9 cellular contexts compared by ENCODE assay signal in genomic region chr7:106895246-106895864, GRCh38. TPM values are rescaled to one million over a fixed set of nuclear protein-coding genes. Genes with fewer than 3 reads are reported as not detected.
DNase-seq lines count a peak whose midpoint lies in the region; ATAC-seq and TF ChIP-seq lines count a peak whose summit lies in the region.
"Had no signal": no experiment of that assay in that cellular context is flagged by ENCODE, and none has a peak within 500 bp of the region (broad histone marks: within the 10 kb centered on the region; RNA-seq: fewer than 3 reads in every experiment).

No MANE protein-coding gene starts in this region.

- no peak overlapping the region for H3K4me3 Mint-ChIP-seq in GM23338
- no peak overlapping the region for H3K4me3 Mint-ChIP-seq in natural killer cell
- H3K4me3 Mint-ChIP-seq: nephron had no signal

- H3K36me3 ChIP-seq in GM23338 (ENCODE audit: insufficient read depth): no peaks in the 10 kb centered on the region

- no peak overlapping the region for H3K4me3 ChIP-seq in GM23338

- no peaks in the 10 kb centered on the region for H3K9me2 ChIP-seq in GM23338 (ENCODE audit: insufficient read depth)

- H3K27ac Mint-ChIP-seq in GM23338 (no peak overlapping the region), natural killer cell (peak overlapping the region; percentile 71 to 74)
- H3K27ac Mint-ChIP-seq: nephron had no signal

- peaks cover 11% of the 10 kb centered on the region; the same call in 1 of the 2 replicates for H3K4me1 ChIP-seq in GM23338 (ENCODE audit: insufficient read depth)

- peak; percentile 94 for ATAC-seq in GM18909 (IDR thresholded peaks at IDR 0.05; ENCODE audit: poor library complexity, unreplicated experiment)
- ATAC-seq in GM23338: no peak
- ATAC-seq in natural killer cell: peak in 2 of 3 donors; percentile 59 to 61
- ATAC-seq in left ventricle myocardium superior: no peak

- intact Hi-C loops in natural killer cell (cut with micrococcal nuclease): no loop called here
- intact Hi-C loops in left ventricle myocardium superior (cut with micrococcal nuclease): no loop called here

- H3K9me3 Mint-ChIP-seq in GM23338 (no peaks in the 10 kb centered on the region; the same call in 2 of the 3 replicates), natural killer cell (peaks cover 3 to 4% of the 10 kb centered on the region in 2 donors)

- no peaks in the 10 kb centered on the region for H3K27me3 ChIP-seq in GM23338 (ENCODE audit: insufficient read depth)

- no peaks in the 10 kb centered on the region for H3F3A ChIP-seq in GM23338 (replicated peaks; ENCODE audit: low read depth)

- no peak for TF ChIP-seq CTCF in GM23338 (conservative IDR thresholded peaks at IDR 0.05; ENCODE audit: low read depth in 2 of 2)
- no peak for TF ChIP-seq CTCF in natural killer cell (IDR thresholded peaks at IDR 0.05)

- DNase-seq in GM23338 (ENCODE audit: low spot score) (no peak), M059J (ENCODE audit: low read depth) (peak; percentile 33), natural killer cell (no peak), left ventricle myocardium superior (no peak), NCI-H526 (lab: John Stamatoyannopoulos, UW) (no peak), NCI-H82 (lab: John Stamatoyannopoulos, UW) (no peak)
- DNase-seq: NCI-H1105 had no signal

- 0 out of 2 replicates have a peak overlapping the region, but pooled peaks have one; percentile 21 for H2AFZ ChIP-seq in GM23338

- no peaks in the 10 kb centered on the region for H4K20me1 ChIP-seq in GM23338 (replicated peaks; ENCODE audit: insufficient read depth)

- peaks cover 4% of the 10 kb centered on the region for H3K4me1 Mint-ChIP-seq in GM23338
- peaks cover 80 to 90% of the 10 kb centered on the region in 2 donors for H3K4me1 Mint-ChIP-seq in natural killer cell

- H3K79me2 ChIP-seq in GM23338 (replicated peaks; ENCODE audit: insufficient read depth): no peaks in the 10 kb centered on the region

- H3K36me3 Mint-ChIP-seq in GM23338 (ENCODE audit: low read depth): no peaks in the 10 kb centered on the region
- H3K36me3 Mint-ChIP-seq in natural killer cell: peaks cover 33% of the 10 kb centered on the region

- H3K4me2 ChIP-seq in GM23338: no peak overlapping the region

- no peak overlapping the region for H3K27ac ChIP-seq in GM23338 (ENCODE audit: low read depth)

- no peaks in the 10 kb centered on the region for H3K27me3 Mint-ChIP-seq in GM23338 (ENCODE audit: insufficient read depth, low read depth, poor library complexity)
- no peaks in the 10 kb centered on the region for H3K27me3 Mint-ChIP-seq in natural killer cell (ENCODE audit: low read depth in 2 of 2)

TF ChIP-seq in GM23338, 12 proteins besides CTCF, POLR2A, EP300 and RAD21:
- no peak for TF ChIP-seq STAT1 (IDR thresholded peaks at IDR 0.05; ENCODE audit: unreplicated experiment)
- no peak for TF ChIP-seq ZNF114 (CRISPR knock-in tag; IDR thresholded peaks at IDR 0.05)
- no peak for TF ChIP-seq JUNB (IDR thresholded peaks at IDR 0.05; ENCODE audit: unreplicated experiment)
- no peak for TF ChIP-seq EZH2 (IDR thresholded peaks at IDR 0.05; ENCODE audit: low read depth, unreplicated experiment)

RNA-seq across cellular contexts. Expression of gene PIK3CG, which starts 30.3 kb away (rescaled TPM):
- not detected in 2 replicates for total RNA-seq in GM23338 (2014; rRNA removed; shearing (Covaris generic))
- polyA plus RNA-seq in GM23338 (2016; fragmentation: Nextera tagmentation; extraction: Ambion mirVana): not detected in 2 replicates
- 0.12 TPM in 1 of 2 replicates, not detected in the other for total RNA-seq in M059J (2014; rRNA removed; shearing (Covaris generic))
- total RNA-seq in natural killer cell: 10 to 100 TPM; 64.9 to 83.3 (median 78.2) TPM
- 2.3 TPM for total RNA-seq in left ventricle myocardium superior

Comparison
In these comparisons a context has a peak if more than half of its experiments do, and no peak if none do; other contexts are left out.
1. ATAC-seq: peak in GM18909 (single experiment) and natural killer cell (2 of 3); none in GM23338 (single experiment) and left ventricle myocardium superior (single experiment).
2. RNA of gene PIK3CG, which starts 30.3 kb away (total RNA-seq): 64.9 to 83.3 TPM in natural killer cell; 2.3 TPM in left ventricle myocardium superior (single experiment), 0.12 TPM in M059J and not detected in GM23338; every median in the first group is over 10 times any median in the second.